In the genomic region with DNA sequence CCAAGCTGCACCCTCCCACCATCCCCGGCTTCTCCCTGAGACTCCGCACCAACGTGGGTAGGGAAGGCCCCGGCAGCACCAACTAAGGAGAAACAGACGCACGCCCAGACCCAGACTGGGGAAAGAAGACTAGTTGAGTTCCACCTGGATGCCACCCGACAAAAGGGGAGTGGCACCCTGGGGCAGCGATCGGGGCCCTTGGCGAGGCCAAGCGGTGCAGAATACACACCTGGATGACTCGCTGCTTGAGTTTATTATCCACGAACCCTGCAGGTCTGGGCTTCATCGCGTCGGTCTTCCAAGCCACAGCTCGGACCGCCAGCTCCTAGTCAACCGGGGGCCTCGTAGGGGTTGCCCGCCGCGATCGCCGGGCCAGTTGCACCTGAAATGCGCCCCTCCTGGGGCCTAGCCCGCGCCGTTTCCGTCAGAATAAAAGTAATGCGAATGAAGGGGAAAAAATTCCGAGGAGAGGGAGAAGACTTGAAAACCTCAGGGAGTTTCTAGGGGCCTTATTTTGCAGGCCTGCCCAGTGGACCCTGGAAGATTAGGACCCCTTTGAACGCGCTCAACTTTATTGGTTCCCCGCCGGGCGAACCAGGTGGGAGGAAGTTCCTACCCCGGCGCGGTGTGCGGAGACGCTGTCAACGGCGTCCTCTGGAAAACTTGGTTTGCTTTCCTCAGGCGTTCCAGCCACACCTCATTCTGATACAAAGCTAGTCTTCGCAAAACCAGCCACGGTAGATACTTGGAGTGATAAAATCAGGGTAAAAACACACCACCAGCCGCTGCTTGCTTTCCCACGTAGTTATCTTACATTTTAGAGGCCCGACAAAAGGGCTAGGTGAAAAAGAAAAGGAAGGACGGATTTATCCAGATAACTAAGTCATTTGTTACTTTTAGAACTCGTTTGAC, we compare ENCODE assay signal across 8 cellular contexts. TPM values are rescaled to one million over a fixed set of nuclear protein-coding genes. Genes with fewer than 3 reads are reported as not detected.
A peak's percentile ranks its signal among the peaks of the same experiment; 100 is the strongest.
DNase-seq lines count a peak whose midpoint lies in the region; ATAC-seq, FAIRE-seq and TF ChIP-seq lines count a peak whose summit lies in the region.

Gene NVL, minus strand, starts transcription at position 331 of the 912 bp plus-strand sequence. Its CDS starts 45 bp downstream, at position 286.

- H3K4me3 ChIP-seq in DND-41 (ENCODE audit: low read depth in 1 of 2, low read length in 2 of 2), result peak within 1 kb of the TSS; percentile 89 to 92
- H3K4me3 ChIP-seq in Karpas-422 (ENCODE audit: low read length), result peak within 1 kb of the TSS; percentile 90
- H3K4me3 ChIP-seq in esophagus muscularis mucosa, result peak within 1 kb of the TSS; percentile 75 to 84 (median 82)
- H3K4me3 ChIP-seq in muscle layer of duodenum (ENCODE audit: low read depth in 1 of 2, low read length in 2 of 2), result peak within 1 kb of the TSS; percentile 85 to 99

- DNase-seq in DND-41 (peak; percentile 88), Karpas-422 (peak; percentile 95), RCC 7860 (ENCODE audit: low spot score) (peak; percentile 75), esophagus muscularis mucosa (ENCODE audit: extremely low spot score) (peak; percentile 93)
- DNase-seq in activated T-cell treated with anti-CD3 and anti-CD28 coated beads, Interleukin-2, amount 50 U/mL, for 48 hours, result peak; percentile 89
- DNase-seq in stimulated activated CD8-positive, alpha-beta memory T cell treated with anti-CD3 and anti-CD28 coated beads, Interleukin-7, amount 100 ng/mL, for 24 hours (ENCODE audit: low read depth), result peak; percentile 46

- TF ChIP-seq POLR2A in esophagus muscularis mucosa (IDR thresholded peaks at IDR 0.05; ENCODE audit: low read depth), result no peak

- peaks cover 7% of the 10 kb centered on the region for H3K36me3 ChIP-seq in DND-41 (ENCODE audit: insufficient read depth, low read length)
- H3K36me3 ChIP-seq in Karpas-422 (ENCODE audit: insufficient read depth, low read length), result peaks cover 8% of the 10 kb centered on the region; the same call in 1 of the 2 replicates
- peaks cover 0 to 10% (median 3%) of the 10 kb centered on the region in 4 donors for H3K36me3 ChIP-seq in esophagus muscularis mucosa
- H3K36me3 ChIP-seq in muscle layer of duodenum (ENCODE audit: control insufficient read depth in 1 of 2, insufficient read depth in 2 of 2, low read length in 2 of 2), result no peaks in the 10 kb centered on the region

- peaks cover 44% of the 10 kb centered on the region for H3K4me1 ChIP-seq in DND-41 (ENCODE audit: insufficient read depth, low read length)
- peaks cover 45% of the 10 kb centered on the region for H3K4me1 ChIP-seq in Karpas-422 (ENCODE audit: low read length)
- peaks cover 9 to 39% (median 29%) of the 10 kb centered on the region in 4 donors for H3K4me1 ChIP-seq in esophagus muscularis mucosa
- peaks cover 0 to 22% of the 10 kb centered on the region in 2 donors for H3K4me1 ChIP-seq in muscle layer of duodenum (ENCODE audit: control insufficient read depth in 1 of 2, insufficient read depth in 2 of 2, low read length in 2 of 2)

- H3K9ac ChIP-seq in DND-41 (ENCODE audit: low read depth, low read length) (peak within 1 kb of the TSS; percentile 74), Karpas-422 (ENCODE audit: low read length) (peak within 1 kb of the TSS; percentile 87)

- H3K9me2 ChIP-seq in Karpas-422 (replicated peaks; ENCODE audit: insufficient read depth, low read length), result no peaks in the 10 kb centered on the region

- H2AFZ ChIP-seq in DND-41 (ENCODE audit: low read depth, low read length) (peak within 1 kb of the TSS; percentile 94), Karpas-422 (ENCODE audit: low read length) (peak within 1 kb of the TSS; percentile 89)

- peak within 1 kb of the TSS; percentile 69 for H3K4me2 ChIP-seq in DND-41 (ENCODE audit: insufficient read depth, low read length)
- H3K4me2 ChIP-seq in Karpas-422 (ENCODE audit: low read depth, low read length, poor library complexity, severe bottlenecking), result peak within 1 kb of the TSS; percentile 97

- peak within 1 kb of the TSS; percentile 95 for H3K27ac ChIP-seq in DND-41 (ENCODE audit: low read length)
- H3K27ac ChIP-seq in Karpas-422 (ENCODE audit: low read length), result peak within 1 kb of the TSS; percentile 82
- H3K27ac ChIP-seq in esophagus muscularis mucosa (replicated peaks in 1 of 4), result peak within 1 kb of the TSS; percentile 85 to 93 (median 88)
- peak within 1 kb of the TSS; percentile 97 for H3K27ac ChIP-seq in muscle layer of duodenum (ENCODE audit: low read length)

- ATAC-seq in DND-41 (ENCODE audit: insufficient read depth, low read depth), result peak; percentile 92
- ATAC-seq in GM21825 (IDR thresholded peaks at IDR 0.05; ENCODE audit: unreplicated experiment), result peak; percentile 71

- no peak for TF ChIP-seq CTCF in DND-41 (IDR thresholded peaks at IDR 0.05; ENCODE audit: borderline replicate concordance, extremely low read depth, low read length, poor library complexity, severe bottlenecking)
- TF ChIP-seq CTCF in esophagus muscularis mucosa (IDR thresholded peaks at IDR 0.05), result no peak

- H3K27me3 ChIP-seq in DND-41 (ENCODE audit: insufficient read depth, low read length, poor library complexity), result no peaks in the 10 kb centered on the region
- no peaks in the 10 kb centered on the region for H3K27me3 ChIP-seq in Karpas-422 (ENCODE audit: low read length)
- H3K27me3 ChIP-seq in esophagus muscularis mucosa, result no peaks in the 10 kb centered on the region
- H3K27me3 ChIP-seq in muscle layer of duodenum (ENCODE audit: low read depth, low read length), result no peaks in the 10 kb centered on the region

- H3K9me3 ChIP-seq in DND-41 (ENCODE audit: insufficient read depth, low read length, severe bottlenecking) (no peaks in the 10 kb centered on the region), Karpas-422 (ENCODE audit: low read length) (no peaks in the 10 kb centered on the region), esophagus muscularis mucosa (no peaks in the 10 kb centered on the region), muscle layer of duodenum (ENCODE audit: control insufficient read depth in 1 of 2, low read length in 2 of 2) (no peaks in the 10 kb centered on the region)

- 0% methylated on average over 36 of the region's 52 CpGs for WGBS in esophagus muscularis mucosa

- peak; percentile 82 for FAIRE-seq in RCC 7860 (lab: Jason Lieb, UNC)

- TF ChIP-seq EP300 in esophagus muscularis mucosa (IDR thresholded peaks at IDR 0.05), result no peak

- H4K20me1 ChIP-seq in DND-41 (ENCODE audit: insufficient read depth, low read length), result peaks cover 4% of the 10 kb centered on the region; the same call in 1 of the 2 replicates
- no peaks in the 10 kb centered on the region for H4K20me1 ChIP-seq in Karpas-422 (ENCODE audit: insufficient read depth, low read depth, low read length)

- H3K79me2 ChIP-seq in DND-41 (ENCODE audit: insufficient read depth, low read length) (peaks cover 47% of the 10 kb centered on the region), Karpas-422 (ENCODE audit: low read length) (peaks cover 51% of the 10 kb centered on the region)

- intact Hi-C loops in esophagus muscularis mucosa (cut with DNase I), result loop anchor here (5.0 to 10.0 kb wide), 2 partner anchors 125 to 158 kb away; no protein-coding TSS in a partner anchor

RNA-seq across cellular contexts. Expression of gene NVL, which starts in this region (rescaled TPM):
- total RNA-seq in Karpas-422 (2014; rRNA removed; shearing (Covaris generic); ENCODE audit: low replicate concordance), result 27.1 and 32.0 TPM in 2 replicates
- total RNA-seq in esophagus muscularis mucosa, result 10 to 100 TPM; 11.0 to 19.5 (median 15.9) TPM

Comparison
In these comparisons a context has a peak if more than half of its experiments do, and no peak if none do; other contexts are left out.
1. Peak in every context shown above with its lines: DNase-seq, ATAC-seq, H3K4me3 ChIP-seq and H3K27ac ChIP-seq.